20 cellular contexts compared by ENCODE assay signal in the genomic region with DNA sequence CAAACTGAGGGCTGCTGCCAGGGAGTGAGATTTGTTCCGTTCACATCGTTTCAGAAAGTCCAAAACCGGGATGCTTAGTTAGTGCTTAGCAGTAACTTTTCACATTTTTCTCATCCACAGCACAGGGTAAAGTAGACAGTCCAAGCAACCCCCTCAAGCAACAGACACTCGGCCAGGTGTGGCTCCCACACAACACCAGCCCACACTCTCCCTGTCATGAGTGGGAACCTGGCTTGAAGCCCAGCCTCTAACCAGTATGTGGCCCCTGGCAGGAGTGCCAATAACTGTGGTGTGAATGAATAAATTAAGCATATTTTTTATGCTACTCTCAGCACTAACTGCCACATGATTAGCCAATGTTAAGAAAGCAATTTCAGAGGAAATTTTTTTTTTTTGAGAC. TPM values are rescaled to one million over a fixed set of nuclear protein-coding genes. Genes with fewer than 3 reads are reported as not detected.
"Had no signal": no experiment of that assay in that cellular context is flagged by ENCODE, and none has a peak within 500 bp of the region (broad histone marks: within the 10 kb centered on the region; RNA-seq: fewer than 3 reads in every experiment).

No MANE protein-coding gene starts in this region.

- H3K4me3 ChIP-seq: right atrium auricular region, SK-N-MC, transverse colon had no signal

- H3K27ac ChIP-seq: right atrium auricular region, SK-N-MC, transverse colon had no signal

- ATAC-seq: activated CD8-positive, alpha-beta T cell treated with anti-CD3 and anti-CD28 coated beads for 36 hours; activated naive CD8-positive, alpha-beta T cell treated with anti-CD3 and anti-CD28 coated beads, Interleukin-2, amount 50 U/mL, for 24 hours; esophagus mucosa; natural killer cell; stimulated activated naive CD8-positive, alpha-beta T cell treated with anti-CD3 and anti-CD28 coated beads, Interleukin-15, Interleukin-2, amounts not matched to agents 100 U/mL and 50 U/mL, for 24 hours had no signal

- H3K27me3 ChIP-seq: right atrium auricular region, transverse colon had no signal

- H3K27ac Mint-ChIP-seq: activated B cell treated with CpG ODN at 0.5 μM for 24 hours; activated CD8-positive, alpha-beta T cell treated with anti-CD3 and anti-CD28 coated beads for 36 hours; activated naive CD4-positive, alpha-beta T cell treated with anti-CD3 and anti-CD28 coated beads for 36 hours; activated naive CD8-positive, alpha-beta T cell treated with anti-CD3 and anti-CD28 coated beads, Interleukin-2, amount 50 U/mL, for 24 hours; activated T-cell treated with anti-CD3 and anti-CD28 coated beads, Interleukin-2, amount 50 U/mL, for 24 hours; activated T-helper 2 cell treated with anti-CD3 and anti-CD28 coated beads, Interferon-gamma antibody, Interleukin-2, Interleukin-4, amounts not matched to agents 10 μg/mL and 5 μg/mL and 100 μg/mL, durations not matched to agents 14 hours and 24 hours and 36 hours; natural killer cell; progenitor cell of endocrine pancreas had no signal

- H3K27me3 Mint-ChIP-seq: progenitor cell of endocrine pancreas had no signal

- H3K36me3 ChIP-seq: right atrium auricular region, transverse colon had no signal

- DNase-seq: activated B cell treated with CpG ODN at 0.5 μM for 24 hours; activated CD4-positive, alpha-beta T cell treated with anti-CD3 and anti-CD28 coated beads for 48 hours; activated CD8-positive, alpha-beta T cell treated with anti-CD3 and anti-CD28 coated beads for 36 hours; activated naive CD4-positive, alpha-beta T cell treated with anti-CD3 and anti-CD28 coated beads for 36 hours; activated naive CD8-positive, alpha-beta T cell treated with anti-CD3 and anti-CD28 coated beads, Interleukin-2, amount 50 U/mL, for 24 hours; activated T-cell treated with anti-CD3 and anti-CD28 coated beads, Interleukin-2, amount 50 U/mL, for 24 hours; cerebellar nuclear complex; effector CD4-positive, alpha-beta T cell; natural killer cell; occipital lobe; stimulated activated naive CD8-positive, alpha-beta T cell treated with anti-CD3 and anti-CD28 coated beads, Interleukin-15, Interleukin-2, amounts not matched to agents 100 U/mL and 50 U/mL, for 24 hours; transverse colon had no signal

- H3K4me3 Mint-ChIP-seq: activated B cell treated with CpG ODN at 0.5 μM for 24 hours; activated CD8-positive, alpha-beta T cell treated with anti-CD3 and anti-CD28 coated beads for 36 hours; activated naive CD4-positive, alpha-beta T cell treated with anti-CD3 and anti-CD28 coated beads for 36 hours; activated naive CD8-positive, alpha-beta T cell treated with anti-CD3 and anti-CD28 coated beads, Interleukin-2, amount 50 U/mL, for 24 hours; activated T-cell treated with anti-CD3 and anti-CD28 coated beads, Interleukin-2, amount 50 U/mL, for 24 hours; natural killer cell had no signal

- H3K9me3 ChIP-seq: right atrium auricular region, transverse colon had no signal

- H3K9me3 Mint-ChIP-seq: activated B cell treated with CpG ODN at 0.5 μM for 24 hours; activated CD8-positive, alpha-beta T cell treated with anti-CD3 and anti-CD28 coated beads for 36 hours; activated naive CD4-positive, alpha-beta T cell treated with anti-CD3 and anti-CD28 coated beads for 36 hours; activated naive CD8-positive, alpha-beta T cell treated with anti-CD3 and anti-CD28 coated beads, Interleukin-2, amount 50 U/mL, for 24 hours; activated T-cell treated with anti-CD3 and anti-CD28 coated beads, Interleukin-2, amount 50 U/mL, for 24 hours; activated T-helper 2 cell treated with anti-CD3 and anti-CD28 coated beads, Interferon-gamma antibody, Interleukin-2, Interleukin-4, amounts not matched to agents 10 μg/mL and 5 μg/mL and 100 μg/mL, durations not matched to agents 14 hours and 24 hours and 36 hours; natural killer cell had no signal

- FAIRE-seq: bronchial epithelial cell had no signal

- H3K36me3 Mint-ChIP-seq: natural killer cell had no signal

RNA-seq across cellular contexts. Expression of a gene that starts 9.9 kb away (rescaled TPM):
- total RNA-seq: activated B cell treated with CpG ODN at 0.5 μM for 24 hours; activated CD8-positive, alpha-beta T cell treated with anti-CD3 and anti-CD28 coated beads for 36 hours had no signal

RNA-seq across cellular contexts. Expression of a gene that starts 44.6 kb away (rescaled TPM):
- total RNA-seq: mesenteric fat pad, skeletal muscle tissue had no signal
